12 cellular contexts compared by ENCODE assay signal in the genomic region with DNA sequence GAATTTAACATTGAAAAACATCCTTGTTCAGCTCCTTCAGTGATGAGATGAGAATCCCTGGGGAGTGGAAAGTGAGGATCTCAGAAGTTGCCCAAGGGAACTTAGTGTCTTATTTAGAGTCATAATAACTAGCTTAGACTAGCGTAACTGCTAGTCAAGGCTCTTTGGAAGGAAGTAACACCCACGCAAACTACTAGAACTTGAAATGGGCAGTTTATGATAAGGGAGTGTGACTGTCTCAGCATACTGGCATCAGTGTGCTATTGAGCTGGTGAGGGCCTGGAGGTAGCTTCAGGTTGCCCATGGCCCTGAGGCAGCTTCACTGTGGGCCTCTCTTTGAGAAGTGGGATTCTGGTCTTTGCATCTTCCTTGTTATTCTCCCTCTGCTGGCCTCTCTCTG. TPM values are rescaled to one million over a fixed set of nuclear protein-coding genes. Genes with fewer than 3 reads are reported as not detected.
A peak's percentile ranks its signal among the peaks of the same experiment; 100 is the strongest.
DNase-seq lines count a peak whose midpoint lies in the region; ATAC-seq and TF ChIP-seq lines count a peak whose summit lies in the region.
"Had no signal": no experiment of that assay in that cellular context is flagged by ENCODE, and none has a peak within 500 bp of the region (broad histone marks: within the 10 kb centered on the region; RNA-seq: fewer than 3 reads in every experiment).

No MANE protein-coding gene starts in this region.

- no peak overlapping the region for H3K9ac ChIP-seq in Karpas-422 (ENCODE audit: low read length)

- no peak for ATAC-seq in gastrocnemius medialis
- ATAC-seq: activated CD4-positive, CD25-positive, alpha-beta regulatory T cell treated with anti-CD3 and anti-CD28 coated beads, Interleukin-2, amount 50 U/mL, for 24 hours had no signal

- H3K36me3 ChIP-seq in Karpas-422 (ENCODE audit: insufficient read depth, low read length), result no peaks in the 10 kb centered on the region
- H3K36me3 ChIP-seq in gastrocnemius medialis, result no peaks in the 10 kb centered on the region
- H3K36me3 ChIP-seq: BE2C had no signal

- TF ChIP-seq CTCF in GM12873 (IDR thresholded peaks at IDR 0.05; ENCODE audit: insufficient read depth, low read depth, low read length, missing control alignments), result peak; percentile 12
- no peak for TF ChIP-seq CTCF in gastrocnemius medialis (IDR thresholded peaks at IDR 0.05 in 4 of 5, conservative IDR thresholded peaks at IDR 0.05 in 1 of 5)

- H3K4me2 ChIP-seq in Karpas-422 (ENCODE audit: low read depth, low read length, poor library complexity, severe bottlenecking), result no peak overlapping the region
- H3K4me2 ChIP-seq: PC-9 had no signal

- H2AFZ ChIP-seq in Karpas-422 (ENCODE audit: low read length), result no peak overlapping the region
- H2AFZ ChIP-seq: PC-9 had no signal

- DNase-seq in Karpas-422, result no peak
- DNase-seq in erythroblast (lab: John Stamatoyannopoulos, UW), result peak; percentile 9 to 11
- no peak for DNase-seq in gastrocnemius medialis
- no peak for DNase-seq in NCI-H524 (lab: John Stamatoyannopoulos, UW)
- no peak for DNase-seq in COLO668 (lab: John Stamatoyannopoulos, UW; ENCODE audit: unreplicated experiment)
- no peak for DNase-seq in C1 segment of cervical spinal cord (lab: John Stamatoyannopoulos, UW)
- DNase-seq: BE2C, NCI-H2029, NCI-H524 treated with DMSO at 0.1 percent for 48 hours, PC-9 had no signal

- H3K4me3 ChIP-seq in Karpas-422 (ENCODE audit: low read length), result no peak overlapping the region
- no peak overlapping the region for H3K4me3 ChIP-seq in gastrocnemius medialis
- H3K4me3 ChIP-seq: PC-9 had no signal

- H3K79me2 ChIP-seq in Karpas-422 (ENCODE audit: low read length), result peaks cover 60% of the 10 kb centered on the region

- 0 out of 2 replicates have a peak, but pooled peaks cover 3% of the 10 kb centered on the region for H4K20me1 ChIP-seq in Karpas-422 (ENCODE audit: insufficient read depth, low read depth, low read length)

- H3K27me3 ChIP-seq in Karpas-422 (ENCODE audit: low read length) (no peaks in the 10 kb centered on the region), gastrocnemius medialis (no peaks in the 10 kb centered on the region)
- H3K27me3 ChIP-seq: BE2C had no signal

- peaks cover 28% of the 10 kb centered on the region for H3K4me1 ChIP-seq in Karpas-422 (ENCODE audit: low read length)
- peaks cover 5 to 15% of the 10 kb centered on the region in 2 donors for H3K4me1 ChIP-seq in gastrocnemius medialis

- intact Hi-C loops in gastrocnemius medialis (cut with DNase I; ENCODE audit: low total_unique reads), result loop anchor here (10.0 kb wide), 1 partner anchor 730 kb away; no protein-coding TSS in a partner anchor

- H3K9me3 ChIP-seq in Karpas-422 (ENCODE audit: low read length) (no peaks in the 10 kb centered on the region), gastrocnemius medialis (no peaks in the 10 kb centered on the region)
- H3K9me3 ChIP-seq: BE2C had no signal

- peak; percentile 54 for TF ChIP-seq POLR2A in erythroblast (IDR thresholded peaks at IDR 0.05; ENCODE audit: low read length)
- no peak for TF ChIP-seq POLR2A in gastrocnemius medialis (IDR thresholded peaks at IDR 0.05)

- H3K9me2 ChIP-seq in Karpas-422 (replicated peaks; ENCODE audit: insufficient read depth, low read length), result no peaks in the 10 kb centered on the region

- in situ Hi-C loops in gastrocnemius medialis (cut with MboI; ENCODE audit: low sequenced_read_pairs in 4 of 4), result no loop called here

- H3K27ac ChIP-seq in Karpas-422 (ENCODE audit: low read length), result peak overlapping the region; percentile 78; the same call in 1 of the 2 replicates
- peak overlapping the region; percentile 12 to 70 (median 32) for H3K27ac ChIP-seq in gastrocnemius medialis
- H3K27ac ChIP-seq: PC-9 had no signal

RNA-seq across cellular contexts. Expression of a gene that starts 40.1 kb away (rescaled TPM):
- total RNA-seq in Karpas-422 (2014; rRNA removed; shearing (Covaris generic); ENCODE audit: low replicate concordance), result 9.7 TPM in 2 replicates
- total RNA-seq in gastrocnemius medialis, result 1 to 10 TPM in 1 of 4 donors, under 1 TPM in 3; 0.22 to 1.3 (median 0.71) TPM

RNA-seq across cellular contexts. Expression of a gene that starts 41.2 kb away (rescaled TPM):
- 4.6 and 14.6 TPM in 2 replicates for total RNA-seq in Karpas-422 (2014; rRNA removed; shearing (Covaris generic); ENCODE audit: low replicate concordance)
- total RNA-seq in gastrocnemius medialis, result 10 to 100 TPM in 3 of 4 donors, 1 to 10 TPM in 1; 8.1 to 15.2 (median 14.6) TPM

Comparison
In these comparisons a context has a peak if more than half of its experiments do, and no peak if none do; other contexts are left out.
1. DNase-seq: peak in erythroblast (2 of 2); none in Karpas-422 (single experiment), gastrocnemius medialis (0 of 2), NCI-H524 (0 of 2), COLO668 (single experiment) and C1 segment of cervical spinal cord (0 of 14).